ENCODE assay signal across 11 cellular contexts in the genomic region with DNA sequence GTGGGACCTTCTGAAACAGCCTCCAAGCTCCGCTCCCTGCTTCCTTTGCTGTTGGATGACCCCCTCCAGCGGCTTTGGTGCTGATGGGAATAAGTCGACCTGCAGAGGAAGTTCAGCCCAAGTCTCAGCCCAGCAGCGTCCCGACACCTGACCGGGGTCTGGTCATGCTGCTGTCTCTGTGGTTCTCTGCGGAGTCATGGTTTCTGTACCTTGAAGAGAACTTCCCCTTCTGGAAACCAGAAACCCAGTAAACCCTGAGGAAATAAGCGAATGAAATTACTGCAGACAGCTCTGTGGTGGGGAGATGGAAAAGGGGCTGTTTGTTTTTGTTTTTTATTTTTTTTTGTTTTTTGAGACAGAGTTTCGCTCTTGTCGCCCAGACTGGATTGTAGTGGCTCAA. TPM values are rescaled to one million over a fixed set of nuclear protein-coding genes. Genes with fewer than 3 reads are reported as not detected.
DNase-seq lines count a peak whose midpoint lies in the region; ATAC-seq and TF ChIP-seq lines count a peak whose summit lies in the region.
"Had no signal": no experiment of that assay in that cellular context is flagged by ENCODE, and none has a peak within 500 bp of the region (broad histone marks: within the 10 kb centered on the region; RNA-seq: fewer than 3 reads in every experiment).

No MANE protein-coding gene starts in this region.

- no peak overlapping the region for H2BK5ac ChIP-seq in H9 (ENCODE audit: insufficient read length, low read length)

- peaks cover 43% of the 10 kb centered on the region for H3K27me3 Mint-ChIP-seq in H9 (ENCODE audit: low read depth)

- peaks cover 0 to 2% (median 0%) of the 10 kb centered on the region in 3 experiments; a peak in 2 of 7 replicates for H3K36me3 Mint-ChIP-seq in H9 (ENCODE audit: insufficient read depth in 1 of 3, low read depth in 3 of 3)

- H3K4me1 Mint-ChIP-seq in H9, result peaks cover 14 to 23% of the 10 kb centered on the region in 2 experiments

- no peaks in the 10 kb centered on the region for H4K20me1 ChIP-seq in H9 (ENCODE audit: control insufficient read depth, insufficient read depth, insufficient read length)

- no peaks in the 10 kb centered on the region; a peak in 1 of 5 replicates for H3K9me3 Mint-ChIP-seq in H9

- intact Hi-C loops in sciatic nerve (cut with DNase I), result no loop called here

- H4K91ac ChIP-seq in H9 (ENCODE audit: insufficient read length, low read depth, low read length), result no peak overlapping the region

- no peaks in the 10 kb centered on the region for H3K23me2 ChIP-seq in H9 (ENCODE audit: insufficient read length, low read depth, low read length, poor library complexity, severe bottlenecking)

- H3K79me1 ChIP-seq in H9 (ENCODE audit: insufficient read depth, low read depth, low read length, poor library complexity, severe bottlenecking), result no peaks in the 10 kb centered on the region

- WGBS in H9 (ENCODE audit: extremely low coverage, insufficient read length, low lambda C conversion rate), result no CpG with 5 or more reads among the region's 10 CpGs

- TF ChIP-seq CTCF in H9 (conservative IDR thresholded peaks at IDR 0.05), result no peak

- no peak overlapping the region for H2BK12ac ChIP-seq in H9 (ENCODE audit: insufficient read length, low read depth, low read length)

- H2BK20ac ChIP-seq in H9 (ENCODE audit: low read depth, low read length, poor library complexity, severe bottlenecking), result no peak overlapping the region

- no peaks in the 10 kb centered on the region for H3K9me3 ChIP-seq in H9 (ENCODE audit: control insufficient read depth, low read depth, low read length)

- no peak overlapping the region for H3K14ac ChIP-seq in H9 (ENCODE audit: insufficient read depth, low read length)

- no peak overlapping the region for H2BK120ac ChIP-seq in H9 (ENCODE audit: low read depth, low read length, poor library complexity, severe bottlenecking)

- H3K79me2 ChIP-seq in H9 (ENCODE audit: insufficient read depth, low read length), result no peaks in the 10 kb centered on the region

- H4K8ac ChIP-seq in H9 (replicated peaks; ENCODE audit: insufficient read length, low read depth, low read length), result no peak overlapping the region

- H4K5ac ChIP-seq in H9 (ENCODE audit: insufficient read length, low read depth, low read length), result no peak overlapping the region

- H2AFZ ChIP-seq in H9 (ENCODE audit: low read length), result no peak overlapping the region

- no peak overlapping the region for H3K9ac ChIP-seq in H9 (ENCODE audit: extremely low read depth, insufficient read length, low read length)

- H3K27me3 ChIP-seq in H9 (ENCODE audit: insufficient read depth, low read length), result no peaks in the 10 kb centered on the region

- no peak overlapping the region for H3K4ac ChIP-seq in H9 (ENCODE audit: low read depth, low read length)

- no peak overlapping the region for H3K4me2 ChIP-seq in H9 (ENCODE audit: insufficient read depth, insufficient read length, low read length)

- H3T11ph ChIP-seq in H9 (ENCODE audit: low read length), result no peak overlapping the region

- no peak overlapping the region for H3K23ac ChIP-seq in H9 (ENCODE audit: insufficient read length, low read depth, low read length)

- no peaks in the 10 kb centered on the region for H3K4me1 ChIP-seq in H9 (ENCODE audit: insufficient read depth, low read length)

- no peak overlapping the region for H2AK5ac ChIP-seq in H9 (ENCODE audit: insufficient read length, low read length)

- H3K56ac ChIP-seq in H9 (ENCODE audit: insufficient read length, low read depth, low read length), result no peak overlapping the region

- H3K4me3 Mint-ChIP-seq in H9, result no peak overlapping the region

- H2BK15ac ChIP-seq in H9 (ENCODE audit: low read depth, low read length), result no peak overlapping the region

- no peak overlapping the region for H3K27ac Mint-ChIP-seq in H9

- H3K18ac ChIP-seq in H9 (ENCODE audit: insufficient read length, low read depth, low read length), result no peak overlapping the region

- H3K27ac ChIP-seq in H9 (ENCODE audit: insufficient read length, low read depth, low read length), result no peak overlapping the region

- DNase-seq in CD1c-positive myeloid dendritic cell (ENCODE audit: extremely low spot score) (peak; percentile 51), NOMO-1 (lab: John Stamatoyannopoulos, UW; ENCODE audit: unreplicated experiment in 2 of 2) (peak; percentile 58 to 79), NCI-H1694 treated with DMSO at 0.1 percent for 48 hours (lab: John Stamatoyannopoulos, UW) (no peak), H9 (no peak), sciatic nerve (ENCODE audit: low spot score) (no peak)
- no peak for DNase-seq in stimulated activated CD4-positive, alpha-beta T cell treated with anti-CD3 and anti-CD28 coated beads, Interleukin-4, amount 100 ng/mL, for 4 hours
- DNase-seq: activated T-cell treated with anti-CD3 and anti-CD28 coated beads for 4 hours, occipital lobe had no signal

- ATAC-seq in GM19397 (IDR thresholded peaks at IDR 0.05; ENCODE audit: unreplicated experiment) (peak; percentile 47), HG03045 (IDR thresholded peaks at IDR 0.05; ENCODE audit: unreplicated experiment) (peak; percentile 49), sciatic nerve (no peak)

RNA-seq across cellular contexts. Expression of gene ZNF12, which starts 18.3 kb away (rescaled TPM):
- total RNA-seq in H9 (2021) (19.1 and 19.4 TPM in 2 replicates), sciatic nerve (25.5 TPM)

RNA-seq across cellular contexts. Expression of gene RSPH10B2, which starts 28.9 kb away (rescaled TPM):
- 0.33 and 0.39 TPM in 2 replicates for total RNA-seq in H9 (2021)
- 0.89 TPM for total RNA-seq in sciatic nerve
- total RNA-seq: M059J had no signal

Comparison
In these comparisons a context has a peak if more than half of its experiments do, and no peak if none do; other contexts are left out.
1. DNase-seq: peak in CD1c-positive myeloid dendritic cell (single experiment) and NOMO-1 (2 of 2); none in NCI-H1694 treated with DMSO at 0.1 percent for 48 hours (single experiment), stimulated activated CD4-positive, alpha-beta T cell treated with anti-CD3 and anti-CD28 coated beads, Interleukin-4, amount 100 ng/mL, for 4 hours (0 of 2), H9 (single experiment) and sciatic nerve (single experiment).